In genomic region chr17:42322382-42323267, GRCh38 we compare ENCODE assay signal across 8 cellular contexts. TPM values are rescaled to one million over a fixed set of nuclear protein-coding genes. Genes with fewer than 3 reads are reported as not detected.
DNase-seq lines count a peak whose midpoint lies in the region; ATAC-seq, FAIRE-seq and TF ChIP-seq lines count a peak whose summit lies in the region.

No MANE protein-coding gene starts in this region.

- H3K36me3 ChIP-seq in bronchial epithelial cell (ENCODE audit: control insufficient read depth, insufficient read depth, low read length) (peaks cover 31% of the 10 kb centered on the region), kidney (ENCODE audit: control insufficient read depth in 1 of 2, insufficient read depth in 2 of 2, low read length in 2 of 2) (peaks cover 38 to 42% of the 10 kb centered on the region in 2 donors)

- TF ChIP-seq CTCF in bronchial epithelial cell (IDR thresholded peaks at IDR 0.05; ENCODE audit: insufficient read depth, low read length, severe bottlenecking) (peak; percentile 100), kidney (IDR thresholded peaks at IDR 0.05; ENCODE audit: borderline replicate concordance, extremely low read depth, insufficient read depth) (peak; percentile 98)

- H3K4me3 ChIP-seq in bronchial epithelial cell (ENCODE audit: low read depth, low read length) (no peak overlapping the region), kidney (ENCODE audit: low read length in 2 of 2) (no peak overlapping the region)

- H3K27ac ChIP-seq in kidney (ENCODE audit: low read depth in 2 of 2, low read length in 2 of 2) = peak overlapping the region in 1 of 2 donors; percentile 9

- intact Hi-C loops in kidney (cut with DNase I) = no loop called here

- H3K27me3 ChIP-seq in bronchial epithelial cell (ENCODE audit: control insufficient read depth, insufficient read depth, low read length) = no peaks in the 10 kb centered on the region

- H3K9me3 ChIP-seq in kidney (ENCODE audit: control insufficient read depth in 1 of 2, low read length in 2 of 2) = no peaks in the 10 kb centered on the region

- H3K9ac ChIP-seq in kidney (ENCODE audit: low read length in 2 of 2) = peak overlapping the region in 1 of 2 donors; percentile 14

- ATAC-seq in HG03159 (IDR thresholded peaks at IDR 0.05; ENCODE audit: unreplicated experiment) = peak; percentile 67
- ATAC-seq in HG02759 (IDR thresholded peaks at IDR 0.05; ENCODE audit: unreplicated experiment) = no peak

- H3K4me1 ChIP-seq in kidney (ENCODE audit: control insufficient read depth in 1 of 2, insufficient read depth in 1 of 2, low read depth in 1 of 2, low read length in 2 of 2) = peaks cover 3 to 8% of the 10 kb centered on the region in 2 donors

- FAIRE-seq in bronchial epithelial cell (lab: Jason Lieb, UNC) (no peak), kidney (lab: Jason Lieb, UNC) (no peak)

- DNase-seq in GM04504 (ENCODE audit: low read depth) (peak; percentile 89), NCI-H446 treated with DMSO at 0.1 percent for 48 hours (lab: John Stamatoyannopoulos, UW) (peak; percentile 76), bronchial epithelial cell (ENCODE audit: low read depth) (peak; percentile 80), kidney (peak; percentile 97)
- DNase-seq in activated CD4-positive, CD25-positive, alpha-beta regulatory T cell treated with anti-CD3 and anti-CD28 coated beads, Interleukin-2, amount 50 U/mL, for 16 hours (ENCODE audit: low read depth, low spot score) = peak; percentile 87
- peak; percentile 90 to 95 (median 92) for DNase-seq in stimulated activated CD4-positive, alpha-beta T cell treated with anti-CD3 and anti-CD28 coated beads, Interleukin-1b, Interleukin-23, amount 100 ng/mL, for 24 hours (ENCODE audit: low read depth in 4 of 4, low spot score in 1 of 4)

RNA-seq across cellular contexts. Expression of gene STAT5A, which starts 34.3 kb away (rescaled TPM):
- total RNA-seq in bronchial epithelial cell (1.3 TPM in 2 replicates), kidney (47.9 TPM)
- 11.5 TPM for polyA plus RNA-seq in kidney (ENCODE audit: insufficient read depth, low read depth, low replicate concordance)

RNA-seq across cellular contexts. Expression of gene STAT5B, which starts 46.4 kb away (rescaled TPM):
- total RNA-seq in bronchial epithelial cell (11.6 and 12.2 TPM in 2 replicates), kidney (68.0 TPM)
- 20.4 TPM for polyA plus RNA-seq in kidney (ENCODE audit: insufficient read depth, low read depth, low replicate concordance)

Comparison
In these comparisons a context has a peak if more than half of its experiments do, and no peak if none do; other contexts are left out.
1. RNA of gene STAT5A, which starts 34.3 kb away (total RNA-seq): 47.9 TPM in kidney (single experiment); 1.3 TPM in bronchial epithelial cell; every median in the first group is over 10 times any median in the second.
2. Peak in every context shown above with its lines, with median percentiles within 50 percentile points of each other: DNase-seq.